In genomic region chr12:121825041-121825523, GRCh38 we compare ENCODE assay signal across 21 cellular contexts. TPM values are rescaled to one million over a fixed set of nuclear protein-coding genes. Genes with fewer than 3 reads are reported as not detected.
"Had no signal": no experiment of that assay in that cellular context is flagged by ENCODE, and none has a peak within 500 bp of the region (broad histone marks: within the 10 kb centered on the region; RNA-seq: fewer than 3 reads in every experiment).

No MANE protein-coding gene starts in this region.

- H3K9me3 Mint-ChIP-seq: activated CD4-positive, alpha-beta memory T cell treated with anti-CD3 and anti-CD28 coated beads for 36 hours; activated naive CD4-positive, alpha-beta T cell treated with anti-CD3 and anti-CD28 coated beads, Interleukin-2, amount 50 U/mL, for 72 hours; activated T-cell treated with anti-CD3 and anti-CD28 coated beads, Interleukin-2, amount 50 U/mL, for 72 hours; neural crest cell had no signal

- ATAC-seq: activated CD4-positive, CD25-positive, alpha-beta regulatory T cell treated with anti-CD3 and anti-CD28 coated beads, Interleukin-2, amount 50 U/mL, for 24 hours; activated naive CD4-positive, alpha-beta T cell treated with anti-CD3 and anti-CD28 coated beads, Interleukin-2, amount 50 U/mL, for 72 hours; activated T-cell treated with anti-CD3 and anti-CD28 coated beads, Interleukin-2, amount 50 U/mL, for 72 hours had no signal

- H3K27ac ChIP-seq: coronary artery, esophagus squamous epithelium, pancreas had no signal

- H3K27me3 ChIP-seq: esophagus squamous epithelium, pancreas had no signal

- H3K4me3 Mint-ChIP-seq: activated CD4-positive, alpha-beta memory T cell treated with anti-CD3 and anti-CD28 coated beads for 36 hours; activated T-cell treated with anti-CD3 and anti-CD28 coated beads, Interleukin-2, amount 50 U/mL, for 72 hours; neural crest cell had no signal

- H3K4me1 ChIP-seq: esophagus squamous epithelium, pancreas had no signal

- H3K27me3 Mint-ChIP-seq: activated CD4-positive, alpha-beta memory T cell treated with anti-CD3 and anti-CD28 coated beads for 36 hours had no signal

- H3K4me1 Mint-ChIP-seq: neural crest cell had no signal

- H3K27ac Mint-ChIP-seq: activated CD4-positive, alpha-beta memory T cell treated with anti-CD3 and anti-CD28 coated beads for 36 hours; activated T-cell treated with anti-CD3 and anti-CD28 coated beads, Interleukin-2, amount 50 U/mL, for 72 hours had no signal

- H3K9me3 ChIP-seq: esophagus squamous epithelium, pancreas had no signal

- H3K4me3 ChIP-seq: coronary artery, esophagus squamous epithelium, lung, pancreas had no signal

- DNase-seq: activated CD4-positive, alpha-beta memory T cell treated with anti-CD3 and anti-CD28 coated beads for 36 hours; activated gamma-delta T cell; activated T-cell treated with anti-CD3 and anti-CD28 coated beads, Interleukin-2, amount 50 U/mL, for 72 hours; central memory CD4-positive, alpha-beta T cell; effector CD4-positive, alpha-beta T cell; esophagus squamous epithelium; glutamatergic neuron; kidney glomerular epithelial cell; midbrain; stimulated activated CD4-positive, alpha-beta T cell treated with anti-CD3 and anti-CD28 coated beads, Interleukin-12 subunit alpha, Interleukin-12 subunit beta, amount 100 ng/mL, for 4 hours; stimulated activated CD4-positive, alpha-beta T cell treated with anti-CD3 and anti-CD28 coated beads, Interleukin-2, amount 100 ng/mL, for 24 hours; SW 1271; T-helper 9 cell had no signal

RNA-seq across cellular contexts. Expression of gene HPD, which starts 33.6 kb away (rescaled TPM):
- total RNA-seq: activated CD4-positive, alpha-beta memory T cell treated with anti-CD3 and anti-CD28 coated beads for 36 hours; activated T-cell treated with anti-CD3 and anti-CD28 coated beads, Interleukin-2, amount 50 U/mL, for 72 hours; endothelial cell of umbilical vein; fibroblast of villous mesenchyme had no signal
- polyA plus RNA-seq: endothelial cell of umbilical vein had no signal
